Comparison of ENCODE assay signal across 22 cellular contexts in the genomic region with DNA sequence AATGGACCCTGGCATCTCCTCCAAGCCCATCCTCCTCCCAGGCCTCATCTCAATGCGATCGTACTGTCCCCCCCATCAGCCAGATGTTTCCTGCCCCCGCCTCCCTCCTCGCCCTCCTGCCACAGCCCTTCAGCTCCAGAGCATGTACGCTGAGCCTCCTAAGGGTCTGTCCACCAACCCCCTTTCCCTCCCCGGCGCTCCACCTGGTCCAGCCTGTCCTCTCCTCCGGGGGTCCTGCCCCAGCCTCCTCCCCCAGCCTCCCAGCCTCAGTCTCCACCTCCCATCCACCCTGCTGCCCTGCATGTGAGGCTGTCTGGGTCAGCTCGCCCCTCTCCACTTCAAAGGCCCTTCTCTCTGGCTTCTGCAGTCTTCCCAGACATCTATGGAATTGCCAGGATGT. TPM values are rescaled to one million over a fixed set of nuclear protein-coding genes. Genes with fewer than 3 reads are reported as not detected.
DNase-seq lines count a peak whose midpoint lies in the region; ATAC-seq, FAIRE-seq and TF ChIP-seq lines count a peak whose summit lies in the region.
"Had no signal": no experiment of that assay in that cellular context is flagged by ENCODE, and none has a peak within 500 bp of the region (broad histone marks: within the 10 kb centered on the region; RNA-seq: fewer than 3 reads in every experiment).

No MANE protein-coding gene starts in this region.

- H2BK20ac ChIP-seq in H1 (ENCODE audit: low read length) = no peak overlapping the region

- H3K4me3 ChIP-seq in BLaER1 (peak overlapping the region; percentile 50; the same call in 1 of the 2 replicates), H1 (ENCODE audit: extremely low read depth in 1 of 4, insufficient read depth in 2 of 4, low read depth in 3 of 4, low read length in 4 of 4) (no peak overlapping the region), gastrocnemius medialis (no peak overlapping the region)
- H3K4me3 ChIP-seq: SJSA1 had no signal

- H4K5ac ChIP-seq in H1 (ENCODE audit: insufficient read length, low read depth, low read length) = no peak overlapping the region

- CTCF ChIA-PET in H1 (lab: Charles Lee; ENCODE audit: partially characterized antibody) = interaction anchor here (0.7 kb wide), 1 partner anchor 82 kb away, joined by 3 read pairs; the partner anchor contains the start of gene LGALS4
- CTCF ChIA-PET in activated CD4-positive, alpha-beta T cell treated with anti-CD3 and anti-CD28 coated beads, Interleukin-2, amount 10 ng/mL, durations not matched to agents 7 days and 5 days (lab: Charles Lee) = interaction anchor here (1.5 kb wide), 1 partner anchor 16 kb away, joined by 3 read pairs; no protein-coding TSS in a partner anchor

- no peak for FAIRE-seq in H1 (lab: Jason Lieb, UNC)
- FAIRE-seq: A204.1, D721Med, HepG2 had no signal

- DNase-seq in T-helper 17 cell = no peak
- DNase-seq in H1 (ENCODE audit: low read depth in 1 of 2, low spot score in 2 of 2) = no peak
- DNase-seq in gastrocnemius medialis = no peak
- no peak for DNase-seq in SIG-M5 (lab: John Stamatoyannopoulos, UW)
- DNase-seq in NCI-H2171 treated with DMSO at 0.1 percent for 48 hours (lab: John Stamatoyannopoulos, UW) = no peak
- DNase-seq in stimulated activated CD4-positive, alpha-beta T cell treated with anti-CD3 and anti-CD28 coated beads, Interleukin-4, amount 100 ng/mL, for 4 hours = no peak
- DNase-seq in activated CD4-positive, alpha-beta T cell treated with anti-CD3 and anti-CD28 coated beads, Interleukin-2, amount 10 ng/mL, durations not matched to agents 7 days and 5 days = no peak
- DNase-seq: BE2C; CD4-positive, alpha-beta memory T cell; GOT3; KBM-7; NCI-H1105 treated with DMSO at 0.1 percent for 48 hours; NCI-H187; NCI-H2107; NCI-H2227 treated with DMSO at 0.1 percent for 48 hours; NCI-H524; NCI-H82 had no signal

- no peak for TF ChIP-seq CTCF in H1 (IDR thresholded peaks at IDR 0.05; ENCODE audit: control extremely low read depth in 1 of 3, insufficient read depth in 1 of 3, low read depth in 1 of 3, low read length in 3 of 3)
- TF ChIP-seq CTCF in gastrocnemius medialis (IDR thresholded peaks at IDR 0.05 in 4 of 5, conservative IDR thresholded peaks at IDR 0.05 in 1 of 5) = no peak

- H4K8ac ChIP-seq in H1 (ENCODE audit: extremely low read depth, insufficient read depth, low read length) = no peak overlapping the region

- H3K9me3 ChIP-seq in BLaER1 = no peaks in the 10 kb centered on the region
- H3K9me3 ChIP-seq in T-helper 17 cell (ENCODE audit: control insufficient read depth, low read length, poor library complexity, severe bottlenecking) = no peaks in the 10 kb centered on the region
- H3K9me3 ChIP-seq in H1 (ENCODE audit: insufficient read depth in 2 of 2, low read depth in 1 of 2, low read length in 1 of 2) = no peaks in the 10 kb centered on the region
- H3K9me3 ChIP-seq in gastrocnemius medialis = no peaks in the 10 kb centered on the region
- H3K9me3 ChIP-seq: BE2C, SJSA1 had no signal

- no peak overlapping the region for H2AK5ac ChIP-seq in H1 (ENCODE audit: low read depth, low read length)

- H3K79me2 ChIP-seq in H1 (ENCODE audit: control insufficient read depth in 1 of 2, insufficient read depth in 2 of 2, low read length in 2 of 2) = no peaks in the 10 kb centered on the region

- no peaks in the 10 kb centered on the region for H3K9me3 Mint-ChIP-seq in activated CD4-positive, alpha-beta T cell treated with anti-CD3 and anti-CD28 coated beads, Interleukin-2, amount 10 ng/mL, durations not matched to agents 7 days and 5 days
- H3K9me3 Mint-ChIP-seq: CD4-positive, alpha-beta memory T cell had no signal

- no peaks in the 10 kb centered on the region; the same call in 1 of the 2 replicates for H3K79me1 ChIP-seq in H1 (ENCODE audit: low read depth, low read length)

- H3K14ac ChIP-seq in H1 (ENCODE audit: insufficient read length) = no peak overlapping the region

- 0 out of 2 replicates have a peak overlapping the region, but pooled peaks have one; percentile 17 for H2BK12ac ChIP-seq in H1 (ENCODE audit: low read depth, low read length)

- no peak overlapping the region for H4K91ac ChIP-seq in H1 (replicated peaks; ENCODE audit: insufficient read length, low read length)

- H3K23me2 ChIP-seq in H1 (ENCODE audit: low read depth, low read length) = peaks cover 7% of the 10 kb centered on the region; the same call in 1 of the 2 replicates

- H3K18ac ChIP-seq in H1 (ENCODE audit: extremely low read depth, low read length) = no peak overlapping the region

- no peak for TF ChIP-seq EP300 in H1 (IDR thresholded peaks at IDR 0.05; ENCODE audit: borderline replicate concordance in 1 of 2, low read depth in 2 of 2, low read length in 2 of 2)

- H2AFZ ChIP-seq in H1 (ENCODE audit: low read length) = no peak overlapping the region

- no peak overlapping the region for H3K4me3 Mint-ChIP-seq in T-helper 17 cell
- no peak overlapping the region for H3K4me3 Mint-ChIP-seq in activated CD4-positive, alpha-beta T cell treated with anti-CD3 and anti-CD28 coated beads, Interleukin-2, amount 10 ng/mL, durations not matched to agents 7 days and 5 days

- intact Hi-C loops in gastrocnemius medialis (cut with DNase I; ENCODE audit: low total_unique reads) = loop anchor here (5.0 to 10.0 kb wide), 2 partner anchors 183 to 720 kb away; no protein-coding TSS in a partner anchor

- H3K4me1 Mint-ChIP-seq in T-helper 17 cell = peaks cover 21% of the 10 kb centered on the region
- peaks cover 19% of the 10 kb centered on the region for H3K4me1 Mint-ChIP-seq in activated CD4-positive, alpha-beta T cell treated with anti-CD3 and anti-CD28 coated beads, Interleukin-2, amount 10 ng/mL, durations not matched to agents 7 days and 5 days

- in situ Hi-C loops in gastrocnemius medialis (cut with MboI; ENCODE audit: low sequenced_read_pairs in 4 of 4) = loop anchor here in 2 of 4 donors (5.0 to 10.0 kb wide), 2 partner anchors 43 to 50 kb away; partner anchors contain the start of gene HNRNPL (in 1 of the 2)

- H3K27me3 ChIP-seq in BLaER1 = no peaks in the 10 kb centered on the region
- H3K27me3 ChIP-seq in H1 (replicated peaks in 1 of 4; ENCODE audit: control insufficient read depth in 3 of 4, extremely low read depth in 1 of 4, insufficient read depth in 3 of 4, low read length in 3 of 4) = peaks cover 0 to 9% (median 4%) of the 10 kb centered on the region in 4 experiments; a peak in 3 of 7 replicates
- H3K27me3 ChIP-seq in gastrocnemius medialis = no peaks in the 10 kb centered on the region
- H3K27me3 ChIP-seq: BE2C, SJSA1 had no signal

- no peak for TF ChIP-seq RAD21 in H1 (IDR thresholded peaks at IDR 0.05 in 1 of 2, conservative IDR thresholded peaks at IDR 0.05 in 1 of 2; ENCODE audit: low read depth in 2 of 2, low read length in 2 of 2)

- H3K4ac ChIP-seq in H1 (replicated peaks; ENCODE audit: insufficient read length, low read depth, low read length) = no peak overlapping the region

- H2BK120ac ChIP-seq in H1 (replicated peaks; ENCODE audit: low read depth, low read length) = no peak overlapping the region

- H3K9ac ChIP-seq in BLaER1 = peak overlapping the region; percentile 69
- no peak overlapping the region for H3K9ac ChIP-seq in H1 (replicated peaks in 1 of 4; ENCODE audit: extremely low read depth in 1 of 4, low read depth in 3 of 4, low read length in 3 of 4)

- H4K20me1 ChIP-seq in BLaER1 (no peaks in the 10 kb centered on the region), H1 (replicated peaks in 1 of 2; ENCODE audit: control insufficient read depth in 1 of 2, insufficient read depth in 2 of 2, low read length in 2 of 2) (peaks cover 0 to 1% of the 10 kb centered on the region in 2 experiments)

- H3K23ac ChIP-seq in H1 (ENCODE audit: insufficient read length) = no peak overlapping the region

- peak overlapping the region; percentile 97 for H3K4me2 ChIP-seq in BLaER1
- H3K4me2 ChIP-seq in H1 (ENCODE audit: insufficient read depth in 1 of 2, low read depth in 2 of 2, low read length in 2 of 2) = no peak overlapping the region

- no peaks in the 10 kb centered on the region for H3K27me3 Mint-ChIP-seq in T-helper 17 cell
- no peaks in the 10 kb centered on the region for H3K27me3 Mint-ChIP-seq in activated CD4-positive, alpha-beta T cell treated with anti-CD3 and anti-CD28 coated beads, Interleukin-2, amount 10 ng/mL, durations not matched to agents 7 days and 5 days
- H3K27me3 Mint-ChIP-seq: CD4-positive, alpha-beta memory T cell had no signal

- 92% methylated on average over 6 of the region's 9 CpGs; no CpG with 5 or more reads in 1 of the 2 experiments for WGBS in H1 (ENCODE audit: extremely low coverage in 1 of 2, insufficient coverage in 1 of 2, insufficient read length in 1 of 2, insufficient replicate concordance in 2 of 2, low coverage in 1 of 2, low lambda C conversion rate in 2 of 2, missing lambda C conversion rate in 1 of 2), 2 experiments

- H3K56ac ChIP-seq in H1 (replicated peaks; ENCODE audit: insufficient read length, low read depth, low read length) = no peak overlapping the region

- H3K36me3 ChIP-seq in BLaER1 (peaks cover 34% of the 10 kb centered on the region), H1 (ENCODE audit: control insufficient read depth in 2 of 4, insufficient read depth in 4 of 4, low read length in 3 of 4) (no peaks in the 10 kb centered on the region), gastrocnemius medialis (peaks cover 0 to 3% of the 10 kb centered on the region in 2 donors)
- H3K36me3 ChIP-seq: BE2C had no signal

- peaks cover 5% of the 10 kb centered on the region for H3K36me3 Mint-ChIP-seq in T-helper 17 cell (ENCODE audit: low read depth)
- peaks cover 2% of the 10 kb centered on the region for H3K36me3 Mint-ChIP-seq in activated CD4-positive, alpha-beta T cell treated with anti-CD3 and anti-CD28 coated beads, Interleukin-2, amount 10 ng/mL, durations not matched to agents 7 days and 5 days (ENCODE audit: low read depth)

- TF ChIP-seq POLR2A in H1 (IDR thresholded peaks at IDR 0.05; ENCODE audit: control extremely low read depth in 1 of 2, low read depth in 2 of 2, low read length in 2 of 2) (no peak), gastrocnemius medialis (IDR thresholded peaks at IDR 0.05) (no peak)

- no peak for ATAC-seq in T-helper 17 cell
- ATAC-seq in gastrocnemius medialis = no peak
- ATAC-seq: HepG2 had no signal

- POLR2A ChIA-PET in H1 (lab: Charles Lee; ENCODE audit: partially characterized antibody) = interaction anchor here (0.7 to 1.4 kb wide), 2 partner anchors 46 to 63 kb away, joined by 3 read pairs; partner anchors contain the start of gene ECH1
- POLR2A ChIA-PET in activated CD4-positive, alpha-beta T cell treated with anti-CD3 and anti-CD28 coated beads, Interleukin-2, amount 10 ng/mL, durations not matched to agents 7 days and 5 days (lab: Charles Lee) = no interaction called here

- H2BK5ac ChIP-seq in H1 (ENCODE audit: low read depth, low read length) = no peak overlapping the region

- peaks cover 66% of the 10 kb centered on the region for H3K4me1 ChIP-seq in BLaER1
- H3K4me1 ChIP-seq in H1 (replicated peaks in 1 of 4; ENCODE audit: control insufficient read depth in 3 of 4, insufficient read depth in 4 of 4, low read length in 3 of 4) = peaks cover 0 to 5% (median 3%) of the 10 kb centered on the region in 4 experiments; a peak in 4 of 7 replicates
- peaks cover 73 to 84% of the 10 kb centered on the region in 2 donors for H3K4me1 ChIP-seq in gastrocnemius medialis

- H3K27ac ChIP-seq in BLaER1 (peak overlapping the region; percentile 84), H1 (ENCODE audit: low read depth, low read length) (no peak overlapping the region), gastrocnemius medialis (peak overlapping the region; percentile 85 to 96 (median 88))
- H3K27ac ChIP-seq: SJSA1 had no signal

- H3K27ac Mint-ChIP-seq in T-helper 17 cell = peak overlapping the region; percentile 11
- H3K27ac Mint-ChIP-seq in activated CD4-positive, alpha-beta T cell treated with anti-CD3 and anti-CD28 coated beads, Interleukin-2, amount 10 ng/mL, durations not matched to agents 7 days and 5 days = no peak overlapping the region

- no peak overlapping the region for H2BK15ac ChIP-seq in H1 (ENCODE audit: low read length)

RNA-seq across cellular contexts. Expression of gene SIRT2, which starts 4.5 kb away (rescaled TPM):
- 10 to 100 TPM; 68.7 to 68.9 TPM for total RNA-seq in T-helper 17 cell
- total RNA-seq in H1 (2021; fragmentation: NEBNext Ultra II Directional; extraction: Animal tissue kit (Norgen Biotek cat#: 25700)) = 6.1 and 6.5 TPM in 2 replicates
- polyA plus RNA-seq in H1 (2011; rRNA removed) = 10.0 and 11.8 TPM in 2 replicates
- polyA plus RNA-seq in H1 (2011; cell fraction: cytosol; rRNA removed) = 9.0 TPM
- 15.2 TPM for polyA plus RNA-seq in H1 (2011; cell fraction: nucleus; rRNA removed)
- 5.0 to 9.0 TPM (median 7.5 TPM) in 4 replicates for polyA plus RNA-seq in H1 (2012, experiment 1 of 2)
- polyA plus RNA-seq in H1 (2012, experiment 2 of 2) = 7.4 TPM
- 6.8 TPM for polyA plus RNA-seq in H1 (2013, experiment 1 of 2)
- polyA plus RNA-seq in H1 (2013, experiment 2 of 2) = 6.5 TPM
- 5.6 and 6.1 TPM in 2 replicates for polyA minus RNA-seq in H1 (2011; rRNA and poly(A)+ RNA removed)
- polyA minus RNA-seq in H1 (2011; cell fraction: cytosol; rRNA and poly(A)+ RNA removed) = 5.5 TPM
- polyA minus RNA-seq in H1 (2011; cell fraction: nucleus; rRNA and poly(A)+ RNA removed) = 2.3 TPM
- total RNA-seq in gastrocnemius medialis = 100 to 1,000 TPM; 208 to 327 (median 285) TPM
- 10 to 100 TPM; 45.2 to 47.1 TPM for total RNA-seq in activated CD4-positive, alpha-beta T cell treated with anti-CD3 and anti-CD28 coated beads, Interleukin-2, amount 10 ng/mL, durations not matched to agents 7 days and 5 days

RNA-seq across cellular contexts. Expression of gene NFKBIB, which starts 4.8 kb away (rescaled TPM):
- total RNA-seq in T-helper 17 cell = 10 to 100 TPM; 49.3 to 63.8 TPM
- total RNA-seq in H1 (2021; fragmentation: NEBNext Ultra II Directional; extraction: Animal tissue kit (Norgen Biotek cat#: 25700)) = 36.3 and 37.3 TPM in 2 replicates
- polyA plus RNA-seq in H1 (2011; rRNA removed) = 44.1 and 62.3 TPM in 2 replicates
- 45.6 TPM for polyA plus RNA-seq in H1 (2011; cell fraction: cytosol; rRNA removed)
- polyA plus RNA-seq in H1 (2011; cell fraction: nucleus; rRNA removed) = 28.5 TPM
- 31.4 to 41.1 TPM (median 35.3 TPM) in 4 replicates for polyA plus RNA-seq in H1 (2012, experiment 1 of 2)
- polyA plus RNA-seq in H1 (2012, experiment 2 of 2) = 23.4 TPM
- polyA plus RNA-seq in H1 (2013, experiment 1 of 2) = 26.4 TPM
- 24.3 TPM for polyA plus RNA-seq in H1 (2013, experiment 2 of 2)
- 4.9 and 5.8 TPM in 2 replicates for polyA minus RNA-seq in H1 (2011; rRNA and poly(A)+ RNA removed)
- polyA minus RNA-seq in H1 (2011; cell fraction: cytosol; rRNA and poly(A)+ RNA removed) = 14.2 TPM
- polyA minus RNA-seq in H1 (2011; cell fraction: nucleus; rRNA and poly(A)+ RNA removed) = 8.0 TPM
- 10 to 100 TPM; 32.2 to 63.8 (median 53.6) TPM for total RNA-seq in gastrocnemius medialis
- total RNA-seq in activated CD4-positive, alpha-beta T cell treated with anti-CD3 and anti-CD28 coated beads, Interleukin-2, amount 10 ng/mL, durations not matched to agents 7 days and 5 days = 10 to 100 TPM; 31.6 to 32.2 TPM

RNA-seq across cellular contexts. Expression of gene RINL, which starts 16.9 kb away (rescaled TPM):
- total RNA-seq in T-helper 17 cell (10 to 100 TPM; 46.0 to 50.6 TPM), gastrocnemius medialis (1 to 10 TPM in 3 of 4 donors, under 1 TPM in 1; 0.95 to 3.3 (median 2.9) TPM)
- 11.9 and 14.2 TPM in 2 replicates for total RNA-seq in H1 (2021; fragmentation: NEBNext Ultra II Directional; extraction: Animal tissue kit (Norgen Biotek cat#: 25700))
- 11.1 and 13.1 TPM in 2 replicates for polyA plus RNA-seq in H1 (2011; rRNA removed)
- polyA plus RNA-seq in H1 (2011; cell fraction: cytosol; rRNA removed) = 11.5 TPM
- polyA plus RNA-seq in H1 (2011; cell fraction: nucleus; rRNA removed) = 9.9 TPM
- polyA plus RNA-seq in H1 (2012, experiment 1 of 2) = 8.3 to 13.8 TPM (median 11.4 TPM) in 4 replicates
- polyA plus RNA-seq in H1 (2012, experiment 2 of 2) = 16.6 TPM
- 12.7 TPM for polyA plus RNA-seq in H1 (2013, experiment 1 of 2)
- polyA plus RNA-seq in H1 (2013, experiment 2 of 2) = 10.9 TPM
- polyA minus RNA-seq in H1 (2011; rRNA and poly(A)+ RNA removed) = 2.9 and 4.1 TPM in 2 replicates
- polyA minus RNA-seq in H1 (2011; cell fraction: cytosol; rRNA and poly(A)+ RNA removed) = 4.3 TPM
- polyA minus RNA-seq in H1 (2011; cell fraction: nucleus; rRNA and poly(A)+ RNA removed) = 6.0 TPM
- total RNA-seq in activated CD4-positive, alpha-beta T cell treated with anti-CD3 and anti-CD28 coated beads, Interleukin-2, amount 10 ng/mL, durations not matched to agents 7 days and 5 days = 10 to 100 TPM; 65.0 to 66.9 TPM

RNA-seq across cellular contexts. Expression of gene CCER2, which starts 17.0 kb away (rescaled TPM):
- total RNA-seq in T-helper 17 cell (1 to 10 TPM in 1 of 2 donors, not detected in 1; 1.3 TPM), gastrocnemius medialis (under 1 TPM in 1 of 4 donors, not detected in 3; 0.46 TPM)
- 0.56 and 0.73 TPM in 2 replicates for total RNA-seq in H1 (2021; fragmentation: NEBNext Ultra II Directional; extraction: Animal tissue kit (Norgen Biotek cat#: 25700))
- 0.32 and 0.71 TPM in 2 replicates for polyA plus RNA-seq in H1 (2011; rRNA removed)
- polyA plus RNA-seq in H1 (2011; cell fraction: cytosol; rRNA removed) = 1.6 TPM
- 5.5 TPM for polyA plus RNA-seq in H1 (2011; cell fraction: nucleus; rRNA removed)
- 0.69 to 2.3 TPM (median 1.2 TPM) in 4 replicates for polyA plus RNA-seq in H1 (2012, experiment 1 of 2)
- not detected for polyA plus RNA-seq in H1 (2012, experiment 2 of 2)
- 0.57 TPM for polyA plus RNA-seq in H1 (2013, experiment 1 of 2)
- polyA plus RNA-seq in H1 (2013, experiment 2 of 2) = 0.33 TPM
- not detected in 2 replicates for polyA minus RNA-seq in H1 (2011; rRNA and poly(A)+ RNA removed)
- polyA minus RNA-seq in H1 (2011; cell fraction: cytosol; rRNA and poly(A)+ RNA removed) = not detected
- 1.00 TPM for polyA minus RNA-seq in H1 (2011; cell fraction: nucleus; rRNA and poly(A)+ RNA removed)
- under 1 TPM; 0.83 to 0.97 TPM for total RNA-seq in activated CD4-positive, alpha-beta T cell treated with anti-CD3 and anti-CD28 coated beads, Interleukin-2, amount 10 ng/mL, durations not matched to agents 7 days and 5 days
- total RNA-seq: HepG2, SJSA1 had no signal
- polyA plus RNA-seq: CD4-positive, alpha-beta memory T cell had no signal

RNA-seq across cellular contexts. Expression of gene SARS2, which starts 35.6 kb away (rescaled TPM):
- total RNA-seq in T-helper 17 cell = 10 to 100 TPM; 18.6 to 19.5 TPM
- 59.2 and 68.0 TPM in 2 replicates for total RNA-seq in H1 (2021; fragmentation: NEBNext Ultra II Directional; extraction: Animal tissue kit (Norgen Biotek cat#: 25700))
- 102 and 139 TPM in 2 replicates for polyA plus RNA-seq in H1 (2011; rRNA removed)
- 87.4 TPM for polyA plus RNA-seq in H1 (2011; cell fraction: cytosol; rRNA removed)
- 373 TPM for polyA plus RNA-seq in H1 (2011; cell fraction: nucleus; rRNA removed)
- polyA plus RNA-seq in H1 (2012, experiment 1 of 2) = 61.5 to 84.0 TPM (median 80.1 TPM) in 4 replicates
- polyA plus RNA-seq in H1 (2012, experiment 2 of 2) = 78.5 TPM
- 44.1 TPM for polyA plus RNA-seq in H1 (2013, experiment 1 of 2)
- 41.8 TPM for polyA plus RNA-seq in H1 (2013, experiment 2 of 2)
- 34.8 and 44.3 TPM in 2 replicates for polyA minus RNA-seq in H1 (2011; rRNA and poly(A)+ RNA removed)
- polyA minus RNA-seq in H1 (2011; cell fraction: cytosol; rRNA and poly(A)+ RNA removed) = 51.3 TPM
- polyA minus RNA-seq in H1 (2011; cell fraction: nucleus; rRNA and poly(A)+ RNA removed) = 74.3 TPM
- total RNA-seq in gastrocnemius medialis = 10 to 100 TPM; 12.1 to 30.0 (median 27.8) TPM
- total RNA-seq in activated CD4-positive, alpha-beta T cell treated with anti-CD3 and anti-CD28 coated beads, Interleukin-2, amount 10 ng/mL, durations not matched to agents 7 days and 5 days = 10 to 100 TPM; 33.4 to 37.9 TPM
